ENCODE assay signal across 8 cellular contexts in genomic region chr9:133143639-133144141, GRCh38. TPM values are rescaled to one million over a fixed set of nuclear protein-coding genes. Genes with fewer than 3 reads are reported as not detected.
DNase-seq lines count a peak whose midpoint lies in the region; ATAC-seq and TF ChIP-seq lines count a peak whose summit lies in the region.

No MANE protein-coding gene starts in this region.

- no peaks in the 10 kb centered on the region for H3K9me3 ChIP-seq in GM23248 (ENCODE audit: low read depth)
- H3K9me3 ChIP-seq in SK-N-MC (ENCODE audit: low read depth, low read length) = no peaks in the 10 kb centered on the region
- no peaks in the 10 kb centered on the region for H3K9me3 ChIP-seq in hepatocyte (ENCODE audit: low read depth)

- WGBS in GM23248 (ENCODE audit: low coverage in 1 of 2, low lambda C conversion rate in 2 of 2, missing lambda C conversion rate in 2 of 2), 2 experiments = 82% methylated on average over 12 to 13 of the region's 13 CpGs
- WGBS in hepatocyte (ENCODE audit: low lambda C conversion rate, missing lambda C conversion rate) = 91% methylated on average over 13 of the region's 13 CpGs

- H3K79me2 ChIP-seq in GM23248 (ENCODE audit: insufficient read depth) = peaks cover 59% of the 10 kb centered on the region
- peaks cover 86% of the 10 kb centered on the region for H3K79me2 ChIP-seq in hepatocyte

- H3K36me3 ChIP-seq in GM23248 (ENCODE audit: low read depth) (no peaks in the 10 kb centered on the region), SK-N-MC (ENCODE audit: insufficient read depth, low read length) (no peaks in the 10 kb centered on the region), hepatocyte (replicated peaks; ENCODE audit: insufficient read depth, low read depth) (no peaks in the 10 kb centered on the region)

- DNase-seq in GM23248 = no peak
- no peak for DNase-seq in SK-N-MC (ENCODE audit: low read depth, low spot score)
- no peak for DNase-seq in hepatocyte (ENCODE audit: low spot score)
- DNase-seq in NCI-H2081 treated with DMSO at 0.1 percent for 48 hours (lab: John Stamatoyannopoulos, UW) = no peak
- no peak for DNase-seq in H4 (ENCODE audit: low spot score)

- in situ Hi-C loops in GM23248 (cut with MboI) = loop anchor here (10.0 kb wide), 1 partner anchor 99 kb away; no protein-coding TSS in a partner anchor

- H3K4me3 ChIP-seq in GM23248 (peak overlapping the region; percentile 67; the same call in 1 of the 2 replicates), SK-N-MC (peak overlapping the region; percentile 83), hepatocyte (no peak overlapping the region), skin epidermis (peak overlapping the region in 5 of 7 experiments; percentile 8 to 38 (median 21))

- H3K4me1 ChIP-seq in GM23248 (ENCODE audit: insufficient read depth) (peaks cover 5% of the 10 kb centered on the region), hepatocyte (ENCODE audit: insufficient read depth) (peaks cover 52% of the 10 kb centered on the region)

- ATAC-seq in GM18858 (IDR thresholded peaks at IDR 0.05; ENCODE audit: unreplicated experiment) = no peak
- ATAC-seq in GM18870 (IDR thresholded peaks at IDR 0.05; ENCODE audit: unreplicated experiment) = no peak

- H3K9me2 ChIP-seq in GM23248 (ENCODE audit: insufficient read depth) = no peaks in the 10 kb centered on the region
- H3K9me2 ChIP-seq in hepatocyte (replicated peaks; ENCODE audit: insufficient read depth) = no peaks in the 10 kb centered on the region

- no peaks in the 10 kb centered on the region for H3K27me3 ChIP-seq in GM23248 (replicated peaks; ENCODE audit: insufficient read depth)
- H3K27me3 ChIP-seq in hepatocyte = no peaks in the 10 kb centered on the region

- 0 out of 2 replicates have a peak overlapping the region, but pooled peaks have one; percentile 46 for H2AFZ ChIP-seq in GM23248
- no peak overlapping the region for H2AFZ ChIP-seq in hepatocyte

- H3F3A ChIP-seq in GM23248 (ENCODE audit: insufficient read depth) = no peaks in the 10 kb centered on the region

- H3K27ac ChIP-seq in GM23248 (no peak overlapping the region), SK-N-MC (no peak overlapping the region), hepatocyte (peak overlapping the region; percentile 78), skin epidermis (peak overlapping the region in 20 of 21 experiments; percentile 1 to 84 (median 57))

- peak overlapping the region; percentile 85 for H3K4me2 ChIP-seq in GM23248 (ENCODE audit: unreplicated experiment)
- H3K4me2 ChIP-seq in hepatocyte = peak overlapping the region; percentile 89

- H4K20me1 ChIP-seq in GM23248 (ENCODE audit: insufficient read depth) = no peaks in the 10 kb centered on the region
- peaks cover 32% of the 10 kb centered on the region for H4K20me1 ChIP-seq in hepatocyte (ENCODE audit: insufficient read depth, poor library complexity, severe bottlenecking)

- H3K9ac ChIP-seq in GM23248 (peak overlapping the region; percentile 63), SK-N-MC (ENCODE audit: insufficient read length) (peak overlapping the region; percentile 82)

- no peak for TF ChIP-seq CTCF in hepatocyte (IDR thresholded peaks at IDR 0.05; ENCODE audit: poor library complexity)

RNA-seq across cellular contexts. Expression of gene GBGT1, which starts 20.0 kb away (rescaled TPM):
- 2.7 and 3.1 TPM in 2 replicates for total RNA-seq in GM23248 (2014; rRNA removed; shearing (Covaris generic))
- polyA plus RNA-seq in GM23248 (2016; fragmentation: Nextera tagmentation; extraction: Ambion mirVana) (0.95 and 1.3 TPM in 2 replicates), hepatocyte (4.0 and 5.8 TPM in 2 replicates)
- total RNA-seq in hepatocyte = 10.1 and 15.5 TPM in 2 replicates
- total RNA-seq in H4 (2014; rRNA removed; shearing (Covaris generic)) = not detected in 2 replicates

RNA-seq across cellular contexts. Expression of gene RALGDS, which starts 22.6 kb away (rescaled TPM):
- total RNA-seq in GM23248 (2014; rRNA removed; shearing (Covaris generic)) = 21.7 and 51.7 TPM in 2 replicates
- polyA plus RNA-seq in GM23248 (2016; fragmentation: Nextera tagmentation; extraction: Ambion mirVana) (8.5 and 8.9 TPM in 2 replicates), hepatocyte (48.0 and 51.7 TPM in 2 replicates)
- total RNA-seq in hepatocyte = 26.9 and 30.9 TPM in 2 replicates
- 11.9 and 12.6 TPM in 2 replicates for total RNA-seq in H4 (2014; rRNA removed; shearing (Covaris generic))

Comparison
In these comparisons a context has a peak if more than half of its experiments do, and no peak if none do; other contexts are left out.
1. H3K27ac ChIP-seq: peak in hepatocyte (single experiment) and skin epidermis (20 of 21); none in GM23248 (single experiment) and SK-N-MC (single experiment).